10 cellular contexts compared by ENCODE assay signal in genomic region chrX:41559235-41559634, GRCh38.
DNase-seq lines count a peak whose midpoint lies in the region; ATAC-seq and TF ChIP-seq lines count a peak whose summit lies in the region.
"Had no signal": no experiment of that assay in that cellular context is flagged by ENCODE, and none has a peak within 500 bp of the region (broad histone marks: within the 10 kb centered on the region; RNA-seq: fewer than 3 reads in every experiment).

No MANE protein-coding gene starts in this region.

- no peak overlapping the region for H3K9ac ChIP-seq in smooth muscle cell (ENCODE audit: low read depth)

- intact Hi-C loops in activated CD4-positive, alpha-beta T cell treated with anti-CD3 and anti-CD28 coated beads for 36 hours (cut with DNase I, micrococcal nuclease), result loop anchor here (2.0 to 5.0 kb wide), 2 partner anchors 202 to 363 kb away; partner anchors contain the start of gene CASK (in 1 of the 2)
- intact Hi-C loops in thyroid gland (cut with DNase I), result no loop called here

- H3K36me3 ChIP-seq in gastroesophageal sphincter (no peaks in the 10 kb centered on the region), smooth muscle cell (ENCODE audit: low read depth) (no peaks in the 10 kb centered on the region), thyroid gland (no peaks in the 10 kb centered on the region)
- H3K36me3 ChIP-seq: breast epithelium, ovary had no signal

- H3K27ac ChIP-seq in gastroesophageal sphincter (peak overlapping the region in 3 of 4 donors; percentile 5 to 24 (median 20)), smooth muscle cell (ENCODE audit: low read depth) (peak overlapping the region; percentile 74), thyroid gland (no peak overlapping the region)
- H3K27ac ChIP-seq: breast epithelium, ovary had no signal

- no peaks in the 10 kb centered on the region for H3F3A ChIP-seq in smooth muscle cell (ENCODE audit: low read depth)

- ATAC-seq in activated CD4-positive, alpha-beta T cell treated with anti-CD3 and anti-CD28 coated beads for 36 hours, result no peak
- ATAC-seq in T-cell (replicated peaks in 1 of 4) (no peak), gastroesophageal sphincter (no peak), GM19328 (IDR thresholded peaks at IDR 0.05; ENCODE audit: unreplicated experiment) (no peak)

- no peak overlapping the region for H2AFZ ChIP-seq in smooth muscle cell (ENCODE audit: low read depth)

- H3K36me3 Mint-ChIP-seq in activated CD4-positive, alpha-beta T cell treated with anti-CD3 and anti-CD28 coated beads for 36 hours (ENCODE audit: low read depth), result no peaks in the 10 kb centered on the region
- peaks cover 4% of the 10 kb centered on the region for H3K36me3 Mint-ChIP-seq in T-cell

- TF ChIP-seq CTCF in gastroesophageal sphincter (IDR thresholded peaks at IDR 0.05) (no peak), smooth muscle cell (IDR thresholded peaks at IDR 0.05; ENCODE audit: borderline replicate concordance, insufficient read depth, poor library complexity, severe bottlenecking) (no peak), thyroid gland (IDR thresholded peaks at IDR 0.05) (no peak)

- WGBS in gastroesophageal sphincter (ENCODE audit: low coverage in 1 of 2), 2 donors, result 0 to 50% methylated on average over 1 of the region's 1 CpG
- 13% methylated on average over 1 of the region's 1 CpG for WGBS in smooth muscle cell (ENCODE audit: low lambda C conversion rate)
- 46 to 57% methylated on average over 1 of the region's 1 CpG for WGBS in thyroid gland, 2 donors

- no peaks in the 10 kb centered on the region for H3K79me2 ChIP-seq in smooth muscle cell (ENCODE audit: low read depth)

- peak overlapping the region; percentile 69 for H3K27ac Mint-ChIP-seq in activated CD4-positive, alpha-beta T cell treated with anti-CD3 and anti-CD28 coated beads for 36 hours
- peak overlapping the region; percentile 46 to 87 for H3K27ac Mint-ChIP-seq in T-cell

- no peaks in the 10 kb centered on the region for H3K27me3 Mint-ChIP-seq in activated CD4-positive, alpha-beta T cell treated with anti-CD3 and anti-CD28 coated beads for 36 hours
- no peaks in the 10 kb centered on the region for H3K27me3 Mint-ChIP-seq in T-cell

- no peaks in the 10 kb centered on the region for H4K20me1 ChIP-seq in smooth muscle cell (ENCODE audit: low read depth)

- POLR2A ChIA-PET in activated CD4-positive, alpha-beta T cell treated with anti-CD3 and anti-CD28 coated beads for 36 hours (lab: Charles Lee), result no interaction called here
- POLR2A ChIA-PET in T-cell (lab: Charles Lee), result no interaction called here

- no peak for TF ChIP-seq EP300 in gastroesophageal sphincter (IDR thresholded peaks at IDR 0.05)

- H3K4me3 ChIP-seq in gastroesophageal sphincter (no peak overlapping the region), smooth muscle cell (no peak overlapping the region), thyroid gland (replicated peaks in 1 of 3) (no peak overlapping the region)
- H3K4me3 ChIP-seq: breast epithelium, ovary had no signal

- no peak for TF ChIP-seq POLR2A in gastroesophageal sphincter (IDR thresholded peaks at IDR 0.05)
- TF ChIP-seq POLR2A in thyroid gland (IDR thresholded peaks at IDR 0.05), result no peak

- H3K4me1 ChIP-seq in gastroesophageal sphincter, result peaks cover 0 to 34% (median 0%) of the 10 kb centered on the region in 3 donors
- H3K4me1 ChIP-seq in smooth muscle cell (ENCODE audit: low read depth), result peaks cover 6% of the 10 kb centered on the region
- no peaks in the 10 kb centered on the region for H3K4me1 ChIP-seq in thyroid gland
- H3K4me1 ChIP-seq: breast epithelium had no signal

- DNase-seq in activated CD4-positive, alpha-beta T cell treated with anti-CD3 and anti-CD28 coated beads for 36 hours, result no peak
- DNase-seq in activated CD4-positive, alpha-beta T cell treated with anti-CD3 and anti-CD28 coated beads for 1 hour, result no peak
- DNase-seq in T-cell, result no peak
- no peak for DNase-seq in smooth muscle cell (lab: John Stamatoyannopoulos, UW; ENCODE audit: unreplicated experiment)
- no peak for DNase-seq in UCSD-AML1 (lab: John Stamatoyannopoulos, UW; ENCODE audit: unreplicated experiment)
- no peak for DNase-seq in thyroid gland

- H3K9me3 Mint-ChIP-seq in activated CD4-positive, alpha-beta T cell treated with anti-CD3 and anti-CD28 coated beads for 36 hours (ENCODE audit: low read depth), result no peaks in the 10 kb centered on the region
- H3K9me3 Mint-ChIP-seq in T-cell, result no peaks in the 10 kb centered on the region

- peaks cover 35% of the 10 kb centered on the region for H3K4me1 Mint-ChIP-seq in activated CD4-positive, alpha-beta T cell treated with anti-CD3 and anti-CD28 coated beads for 36 hours
- H3K4me1 Mint-ChIP-seq in T-cell, result peaks cover 21 to 55% (median 51%) of the 10 kb centered on the region in 3 donors

- H3K27me3 ChIP-seq in gastroesophageal sphincter (no peaks in the 10 kb centered on the region), smooth muscle cell (ENCODE audit: low read depth) (no peaks in the 10 kb centered on the region), thyroid gland (no peaks in the 10 kb centered on the region)
- H3K27me3 ChIP-seq: ovary had no signal

- CTCF ChIA-PET in activated CD4-positive, alpha-beta T cell treated with anti-CD3 and anti-CD28 coated beads for 36 hours (lab: Charles Lee), result interaction anchor here (1.3 to 1.6 kb wide), 3 partner anchors 10 to 201 kb away, joined by 3 to 11 read pairs (median 3); no protein-coding TSS in a partner anchor
- CTCF ChIA-PET in T-cell (lab: Charles Lee), result interaction anchor here in 1 of 2 donors (1.8 kb wide), 1 partner anchor 200 kb away, joined by 9 read pairs; no protein-coding TSS in a partner anchor

- H3K4me2 ChIP-seq in smooth muscle cell, result peak overlapping the region; percentile 3

- H3K4me3 Mint-ChIP-seq in activated CD4-positive, alpha-beta T cell treated with anti-CD3 and anti-CD28 coated beads for 36 hours, result no peak overlapping the region
- H3K4me3 Mint-ChIP-seq in T-cell, result peak overlapping the region in 2 of 3 donors; percentile 8 to 31

- H3K9me3 ChIP-seq in gastroesophageal sphincter (no peaks in the 10 kb centered on the region), smooth muscle cell (replicated peaks; ENCODE audit: low read depth) (no peaks in the 10 kb centered on the region), thyroid gland (no peaks in the 10 kb centered on the region)
- H3K9me3 ChIP-seq: breast epithelium, ovary had no signal

Comparison
In these comparisons a context has a peak if more than half of its experiments do, and no peak if none do; other contexts are left out.
1. H3K27ac ChIP-seq: peak in gastroesophageal sphincter (3 of 4) and smooth muscle cell (single experiment); none in thyroid gland (0 of 3).